Comparison of ENCODE assay signal across 16 cellular contexts in the genomic region with DNA sequence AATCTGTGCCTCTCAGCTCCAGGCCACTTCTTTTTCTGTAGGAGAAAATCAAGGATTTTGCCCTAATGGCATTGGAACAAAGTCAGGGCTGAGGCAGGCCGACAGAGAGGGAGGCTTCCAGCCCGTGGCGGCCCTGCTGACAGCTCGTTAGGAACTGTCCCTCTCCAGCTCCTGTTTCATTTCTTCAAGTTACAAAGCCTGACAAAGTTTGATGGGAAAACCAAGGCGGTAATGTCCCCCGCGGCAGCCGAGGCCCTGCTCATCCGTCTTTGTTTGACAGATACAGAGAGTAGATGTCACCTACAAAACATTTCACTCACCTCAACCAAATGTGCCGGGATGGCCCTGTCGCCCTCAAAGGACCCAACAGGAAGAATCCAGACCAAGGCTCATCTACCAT. TPM values are rescaled to one million over a fixed set of nuclear protein-coding genes. Genes with fewer than 3 reads are reported as not detected.
DNase-seq lines count a peak whose midpoint lies in the region; ATAC-seq and TF ChIP-seq lines count a peak whose summit lies in the region.
"Had no signal": no experiment of that assay in that cellular context is flagged by ENCODE, and none has a peak within 500 bp of the region (broad histone marks: within the 10 kb centered on the region; RNA-seq: fewer than 3 reads in every experiment).

No MANE protein-coding gene starts in this region.

- H3K4me3 ChIP-seq in HEK293 (ENCODE audit: low read depth, low read length): no peak overlapping the region
- no peak overlapping the region for H3K4me3 ChIP-seq in mesenchymal stem cell (ENCODE audit: insufficient read depth in 1 of 2, low read depth in 1 of 2, low read length in 2 of 2)
- no peak overlapping the region for H3K4me3 ChIP-seq in neuronal stem cell (ENCODE audit: low read length in 2 of 2)
- no peak overlapping the region for H3K4me3 ChIP-seq in prostate gland
- H3K4me3 ChIP-seq: K562 had no signal

- intact Hi-C loops in prostate gland (cut with DNase I): no loop called here

- H3K27ac Mint-ChIP-seq in stimulated activated memory B cell treated with anti-CD40 and anti-IgM and Interleukin-4, amounts not matched to agents 10 μg/mL and 1 μg/mL and 100 μg/mL, for 72 hours: no peak overlapping the region
- H3K27ac Mint-ChIP-seq: B cell; CD4-positive, alpha-beta T cell; HFFc6 had no signal

- no peaks in the 10 kb centered on the region for H3K4me1 Mint-ChIP-seq in stimulated activated memory B cell treated with anti-CD40 and anti-IgM and Interleukin-4, amounts not matched to agents 10 μg/mL and 1 μg/mL and 100 μg/mL, for 72 hours
- H3K4me1 Mint-ChIP-seq: B cell had no signal

- WGBS in mesenchymal stem cell: 51% methylated on average over 11 of the region's 11 CpGs
- WGBS in neuronal stem cell (ENCODE audit: extremely low coverage in 2 of 2, insufficient read length in 2 of 2, insufficient replicate concordance in 1 of 2), 2 donors: no CpG with 5 or more reads among the region's 11 CpGs
- WGBS in prostate gland: 46% methylated on average over 11 of the region's 11 CpGs

- no peak for ATAC-seq in stimulated activated memory B cell treated with anti-CD40 and anti-IgM and Interleukin-4, amounts not matched to agents 10 μg/mL and 1 μg/mL and 100 μg/mL, for 72 hours
- ATAC-seq in HG03045 (IDR thresholded peaks at IDR 0.05; ENCODE audit: unreplicated experiment): no peak
- ATAC-seq: K562 had no signal

- peak overlapping the region; percentile 80 for H2BK120ac ChIP-seq in mesenchymal stem cell (ENCODE audit: low read depth, low read length)
- no peak overlapping the region for H2BK120ac ChIP-seq in neuronal stem cell (ENCODE audit: low read depth, low read length)

- H3K18ac ChIP-seq in mesenchymal stem cell (ENCODE audit: low read depth in 1 of 2, low read length in 2 of 2) (peak overlapping the region; percentile 55 to 81), neuronal stem cell (ENCODE audit: low read length) (no peak overlapping the region)

- no peaks in the 10 kb centered on the region for H3K79me1 ChIP-seq in mesenchymal stem cell (replicated peaks; ENCODE audit: low read length, poor library complexity, severe bottlenecking)
- H3K79me1 ChIP-seq in neuronal stem cell (ENCODE audit: low read depth, low read length): no peaks in the 10 kb centered on the region

- H3K23ac ChIP-seq in mesenchymal stem cell (ENCODE audit: low read length in 2 of 2) (no peak overlapping the region), neuronal stem cell (ENCODE audit: low read depth, low read length, poor library complexity) (no peak overlapping the region)

- H2BK15ac ChIP-seq in mesenchymal stem cell (ENCODE audit: low read depth, poor library complexity, severe bottlenecking) (no peak overlapping the region), neuronal stem cell (ENCODE audit: low read length) (no peak overlapping the region)

- H2BK12ac ChIP-seq in mesenchymal stem cell (ENCODE audit: low read length in 2 of 2) (peak overlapping the region; percentile 42 to 80), neuronal stem cell (ENCODE audit: low read length) (no peak overlapping the region)

- no peaks in the 10 kb centered on the region for H3K9me3 ChIP-seq in HEK293 (ENCODE audit: control insufficient read depth, insufficient read depth, low read depth, low read length)
- no peaks in the 10 kb centered on the region for H3K9me3 ChIP-seq in mesenchymal stem cell (ENCODE audit: control insufficient read depth, low read length)
- H3K9me3 ChIP-seq in neuronal stem cell (replicated peaks in 1 of 2; ENCODE audit: control insufficient read depth in 2 of 2, insufficient read depth in 1 of 2, low read depth in 1 of 2, low read length in 2 of 2): no peaks in the 10 kb centered on the region
- H3K9me3 ChIP-seq in prostate gland: no peaks in the 10 kb centered on the region

- H2AK5ac ChIP-seq in mesenchymal stem cell (ENCODE audit: low read length, severe bottlenecking) (no peak overlapping the region), neuronal stem cell (ENCODE audit: low read depth, low read length) (no peak overlapping the region)

- peaks cover 31 to 42% of the 10 kb centered on the region in 2 experiments for H3K27me3 ChIP-seq in mesenchymal stem cell (ENCODE audit: control insufficient read depth in 1 of 2, insufficient read depth in 1 of 2, low read length in 2 of 2)
- H3K27me3 ChIP-seq in neuronal stem cell (ENCODE audit: control insufficient read depth in 3 of 3, insufficient read depth in 3 of 3, low read depth in 1 of 3, low read length in 3 of 3): peaks cover 0 to 38% (median 2%) of the 10 kb centered on the region in 3 experiments
- H3K27me3 ChIP-seq in prostate gland (replicated peaks; ENCODE audit: insufficient read depth): no peaks in the 10 kb centered on the region

- TF ChIP-seq POLR2A in prostate gland (IDR thresholded peaks at IDR 0.05): no peak

- H3K27ac ChIP-seq in HEK293 (ENCODE audit: extremely low read depth, low read depth, low read length): no peak overlapping the region
- no peak overlapping the region for H3K27ac ChIP-seq in mesenchymal stem cell (ENCODE audit: low read length, poor library complexity, severe bottlenecking)
- H3K27ac ChIP-seq in neuronal stem cell (replicated peaks; ENCODE audit: low read length): no peak overlapping the region
- no peak overlapping the region for H3K27ac ChIP-seq in prostate gland

- H3K9ac ChIP-seq in mesenchymal stem cell (ENCODE audit: low read length) (no peak overlapping the region), neuronal stem cell (ENCODE audit: low read depth, low read length, poor library complexity) (no peak overlapping the region)

- no peak overlapping the region for H2BK5ac ChIP-seq in mesenchymal stem cell (ENCODE audit: low read depth, low read length, poor library complexity, severe bottlenecking)
- no peak overlapping the region for H2BK5ac ChIP-seq in neuronal stem cell (ENCODE audit: low read length)

- CTCF ChIA-PET in HEK293 (lab: Yijun Ruan, JAX): interaction anchor here (2.9 kb wide), 1 partner anchor 9 kb away, joined by 16 read pairs; no protein-coding TSS in a partner anchor

- H3K36me3 ChIP-seq in HEK293 (ENCODE audit: control insufficient read depth in 2 of 2, insufficient read depth in 1 of 2, low read length in 2 of 2) (no peaks in the 10 kb centered on the region), mesenchymal stem cell (ENCODE audit: control insufficient read depth in 1 of 2, insufficient read depth in 2 of 2, low read depth in 1 of 2, low read length in 2 of 2) (no peaks in the 10 kb centered on the region), neuronal stem cell (replicated peaks in 1 of 2; ENCODE audit: control insufficient read depth in 2 of 2, insufficient read depth in 2 of 2, low read length in 2 of 2) (no peaks in the 10 kb centered on the region), prostate gland (no peaks in the 10 kb centered on the region)

- TF ChIP-seq CTCF in HEK293 (tag by site-specific recombination; IDR thresholded peaks at IDR 0.05) (no peak), prostate gland (IDR thresholded peaks at IDR 0.05) (no peak)

- H3K4me2 ChIP-seq in mesenchymal stem cell (ENCODE audit: low read length, poor library complexity, severe bottlenecking) (no peak overlapping the region), neuronal stem cell (ENCODE audit: insufficient read depth, low read length, poor library complexity, severe bottlenecking) (no peak overlapping the region)

- DNase-seq in mesenchymal stem cell (no peak), neuronal stem cell (ENCODE audit: low spot score) (no peak), COR-L47 (lab: John Stamatoyannopoulos, UW) (no peak), prostate gland (ENCODE audit: low spot score) (no peak)
- DNase-seq: C1 segment of cervical spinal cord; CD4-positive, alpha-beta T cell; DMS79 treated with DMSO at 0.1 percent for 48 hours; EL; GDM1; H9; HFFc6 had no signal

- H3K14ac ChIP-seq in mesenchymal stem cell (ENCODE audit: low read length in 2 of 2) (no peak overlapping the region), neuronal stem cell (ENCODE audit: low read length) (no peak overlapping the region)

- H3K4me1 ChIP-seq in HEK293 (ENCODE audit: control insufficient read depth, insufficient read depth, low read length) (peaks cover 14% of the 10 kb centered on the region), mesenchymal stem cell (ENCODE audit: control insufficient read depth, insufficient read depth, low read depth, low read length) (no peaks in the 10 kb centered on the region), neuronal stem cell (ENCODE audit: control insufficient read depth in 2 of 2, insufficient read depth in 1 of 2, low read depth in 1 of 2, low read length in 2 of 2) (no peaks in the 10 kb centered on the region), prostate gland (replicated peaks) (no peaks in the 10 kb centered on the region)

- H3K4ac ChIP-seq in mesenchymal stem cell (ENCODE audit: low read depth in 1 of 2, low read length in 2 of 2) (peak overlapping the region in 1 of 2 experiments; percentile 44), neuronal stem cell (ENCODE audit: low read length) (no peak overlapping the region)

- H3K9me3 Mint-ChIP-seq in stimulated activated memory B cell treated with anti-CD40 and anti-IgM and Interleukin-4, amounts not matched to agents 10 μg/mL and 1 μg/mL and 100 μg/mL, for 72 hours: no peaks in the 10 kb centered on the region
- H3K9me3 Mint-ChIP-seq: CD4-positive, alpha-beta T cell; H9; HFFc6 had no signal

- H3K27me3 Mint-ChIP-seq in stimulated activated memory B cell treated with anti-CD40 and anti-IgM and Interleukin-4, amounts not matched to agents 10 μg/mL and 1 μg/mL and 100 μg/mL, for 72 hours: no peaks in the 10 kb centered on the region

- H2AFZ ChIP-seq in mesenchymal stem cell (ENCODE audit: low read depth, low read length): no peak overlapping the region
- peak overlapping the region; percentile 79 for H2AFZ ChIP-seq in neuronal stem cell (ENCODE audit: low read length)

- no peak overlapping the region for H3K4me3 Mint-ChIP-seq in stimulated activated memory B cell treated with anti-CD40 and anti-IgM and Interleukin-4, amounts not matched to agents 10 μg/mL and 1 μg/mL and 100 μg/mL, for 72 hours
- H3K4me3 Mint-ChIP-seq: B cell; CD4-positive, alpha-beta T cell; H9; HFFc6 had no signal

- H4K91ac ChIP-seq in mesenchymal stem cell (ENCODE audit: low read length): peak overlapping the region; percentile 48
- H4K91ac ChIP-seq in neuronal stem cell (ENCODE audit: low read depth, low read length, poor library complexity): no peak overlapping the region

- peak overlapping the region; percentile 89 for H4K8ac ChIP-seq in mesenchymal stem cell (ENCODE audit: low read length)
- no peak overlapping the region for H4K8ac ChIP-seq in neuronal stem cell (ENCODE audit: low read depth, low read length)

- H3K36me3 Mint-ChIP-seq in stimulated activated memory B cell treated with anti-CD40 and anti-IgM and Interleukin-4, amounts not matched to agents 10 μg/mL and 1 μg/mL and 100 μg/mL, for 72 hours: no peaks in the 10 kb centered on the region

- POLR2A ChIA-PET in HEK293 (lab: Yijun Ruan, JAX): interaction anchor here (2.2 kb wide), 1 partner anchor 14 kb away, joined by 5 read pairs; the partner anchor contains the start of gene GOT1

TF ChIP-seq in HEK293, 187 proteins besides CTCF, POLR2A, EP300 and RAD21 (continues in another document):
- no peak for TF ChIP-seq ZNF585B (tag by site-specific recombination; IDR thresholded peaks at IDR 0.05)

RNA-seq across cellular contexts. Expression of gene GOT1, which starts 14.3 kb away (rescaled TPM):
- 36.0 TPM for polyA plus RNA-seq in mesenchymal stem cell (2013, experiment 1 of 2)
- 36.7 TPM for polyA plus RNA-seq in mesenchymal stem cell (2013, experiment 2 of 2)
- polyA plus RNA-seq in neuronal stem cell (2013, experiment 1 of 2): 42.3 TPM
- 40.4 TPM for polyA plus RNA-seq in neuronal stem cell (2013, experiment 2 of 2)
- total RNA-seq in prostate gland: 10 to 100 TPM; 19.7 to 20.3 TPM
